18 cellular contexts compared by ENCODE assay signal in genomic region chr18:23824235-23824634, GRCh38.
DNase-seq lines count a peak whose midpoint lies in the region; ATAC-seq and TF ChIP-seq lines count a peak whose summit lies in the region.
"Had no signal": no experiment of that assay in that cellular context is flagged by ENCODE, and none has a peak within 500 bp of the region (broad histone marks: within the 10 kb centered on the region; RNA-seq: fewer than 3 reads in every experiment).

No MANE protein-coding gene starts in this region.

- TF ChIP-seq EP300 in Ishikawa (IDR thresholded peaks at IDR 0.05; ENCODE audit: borderline replicate concordance), result no peak

- DNase-seq in COR-L47 (lab: John Stamatoyannopoulos, UW) (peak; percentile 37), SW480 (ENCODE audit: low spot score) (peak; percentile 28), iris pigment epithelial cell (ENCODE audit: low read depth) (peak; percentile 11), mesenteric fat pad (ENCODE audit: low spot score) (no peak), NCI-H526 treated with DMSO at 0.1 percent for 48 hours (lab: John Stamatoyannopoulos, UW) (no peak)
- no peak for DNase-seq in effector CD4-positive, alpha-beta T cell
- DNase-seq: AML-193; cerebellar nuclear complex; DMS79 treated with DMSO at 0.1 percent for 48 hours; esophagus squamous epithelium; H7; NCI-H524 treated with DMSO at 0.1 percent for 48 hours; SIG-M5; stimulated activated CD4-positive, alpha-beta T cell treated with anti-CD3 and anti-CD28 coated beads, Interleukin-2, amount 100 ng/mL, for 48 hours; WERI-Rb-1 had no signal

- ATAC-seq in HG02981 (IDR thresholded peaks at IDR 0.05; ENCODE audit: unreplicated experiment), result no peak
- ATAC-seq: stimulated activated memory B cell treated with anti-CD40 and anti-IgM and Interleukin-4, amounts not matched to agents 10 μg/mL and 1 μg/mL and 100 μg/mL, for 72 hours had no signal

- peak; percentile 40 for TF ChIP-seq RAD21 in Ishikawa (IDR thresholded peaks at IDR 0.05; ENCODE audit: low read depth)

TF ChIP-seq in Ishikawa, 13 proteins besides CTCF, POLR2A, EP300 and RAD21:
- no peak for TF ChIP-seq EGR1 (IDR thresholded peaks at IDR 0.05)
- TF ChIP-seq REST (IDR thresholded peaks at IDR 0.05; ENCODE audit: low read depth), result peak; percentile 33; the same call in 1 of the 2 replicates
TF ChIP-seq in Ishikawa: peak in this region for 1.

Comparison
In these comparisons a context has a peak if more than half of its experiments do, and no peak if none do; other contexts are left out.
1. DNase-seq: peak in COR-L47 (single experiment), SW480 (single experiment) and iris pigment epithelial cell (single experiment); none in mesenteric fat pad (single experiment), NCI-H526 treated with DMSO at 0.1 percent for 48 hours (single experiment) and effector CD4-positive, alpha-beta T cell (single experiment).